ENCODE assay signal across 1 cellular context in the genomic region with DNA sequence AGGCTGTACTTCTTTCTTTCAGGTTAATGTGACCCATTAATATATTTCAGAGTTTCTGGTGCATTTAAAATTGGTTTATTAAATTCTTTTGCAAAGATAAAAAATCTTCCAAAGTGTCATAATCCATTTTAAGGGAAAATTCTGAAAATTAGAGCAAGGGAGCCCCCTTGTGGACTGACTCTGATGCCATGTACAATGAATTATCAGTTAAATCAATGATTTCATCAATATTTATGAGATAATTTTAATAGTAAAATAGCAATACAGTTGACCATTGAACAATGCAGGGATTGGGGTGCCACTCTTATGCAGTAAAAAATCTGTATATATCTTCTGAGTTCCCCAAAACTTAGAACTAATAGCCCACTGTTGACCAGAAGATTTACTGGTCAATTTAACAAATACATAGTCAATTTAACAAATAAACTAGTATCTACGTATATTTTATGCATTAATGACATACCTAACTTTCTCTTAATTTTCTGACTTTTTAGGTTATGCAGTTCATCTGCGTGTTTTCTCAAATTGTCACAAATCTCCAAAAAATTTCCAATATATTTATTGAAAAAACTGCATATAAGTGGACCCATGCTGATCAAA.
TF ChIP-seq lines count a peak whose summit lies in the region.

No MANE protein-coding gene starts in this region.

TF ChIP-seq in HCT116, 20 proteins besides CTCF, POLR2A, EP300 and RAD21 (continued from another document):
- TF ChIP-seq ZNF274 (IDR thresholded peaks at IDR 0.05; ENCODE audit: low read depth, low read length): no peak
- TF ChIP-seq SP1 (IDR thresholded peaks at IDR 0.05; ENCODE audit: low read depth): no peak
